ENCODE assay signal across 29 cellular contexts in genomic region chr5:65255294-65255693, GRCh38.
"Had no signal": no experiment of that assay in that cellular context is flagged by ENCODE, and none has a peak within 500 bp of the region (broad histone marks: within the 10 kb centered on the region; RNA-seq: fewer than 3 reads in every experiment).

No MANE protein-coding gene starts in this region.

- H3K27ac Mint-ChIP-seq: activated CD4-positive, alpha-beta T cell treated with anti-CD3 and anti-CD28 coated beads, Interleukin-2, amount 10 ng/mL, durations not matched to agents 24 days and 14 days; activated CD8-positive, alpha-beta T cell treated with anti-CD3 and anti-CD28 coated beads for 36 hours; activated naive CD8-positive, alpha-beta T cell treated with anti-CD3 and anti-CD28 coated beads for 36 hours; activated T-cell treated with anti-CD3 and anti-CD28 coated beads, Interleukin-2, amount 50 U/mL, for 72 hours; activated T-helper 17 cell treated with anti-CD3 and anti-CD28 coated beads, Interleukin-2, amount 50 U/mL, for 72 hours; T-helper 1 cell treated with Interleukin-12 subunit alpha and Interleukin-12 subunit beta and Interleukin-4 antibody, amounts not matched to agents 30 μg/mL and 1 μg/mL, for 36 hours; T-helper 2 cell treated with Interferon-gamma antibody and Interleukin-4, amounts not matched to agents 5 μg/mL and 100 μg/mL, for 36 hours had no signal

- H3K27me3 Mint-ChIP-seq: activated CD4-positive, alpha-beta T cell treated with anti-CD3 and anti-CD28 coated beads, Interleukin-2, amount 10 ng/mL, durations not matched to agents 24 days and 14 days; activated CD8-positive, alpha-beta T cell treated with anti-CD3 and anti-CD28 coated beads for 36 hours; activated naive CD8-positive, alpha-beta T cell treated with anti-CD3 and anti-CD28 coated beads for 36 hours; activated T-helper 17 cell treated with anti-CD3 and anti-CD28 coated beads, Interleukin-2, amount 50 U/mL, for 72 hours had no signal

- H3K27me3 ChIP-seq: body of pancreas, breast epithelium, SJCRH30 had no signal

- H3K27ac ChIP-seq: body of pancreas, breast epithelium, SJCRH30, SK-N-MC had no signal

- ATAC-seq: activated CD8-positive, alpha-beta T cell treated with anti-CD3 and anti-CD28 coated beads for 36 hours; activated T-cell treated with anti-CD3 and anti-CD28 coated beads, Interleukin-2, amount 50 U/mL, for 72 hours; activated T-helper 17 cell treated with anti-CD3 and anti-CD28 coated beads, Interleukin-2, amount 50 U/mL, for 72 hours; body of pancreas; Panc1 had no signal

- H3K4me1 Mint-ChIP-seq: activated CD4-positive, alpha-beta T cell treated with anti-CD3 and anti-CD28 coated beads, Interleukin-2, amount 10 ng/mL, durations not matched to agents 24 days and 14 days; activated naive CD8-positive, alpha-beta T cell treated with anti-CD3 and anti-CD28 coated beads for 36 hours; activated T-helper 17 cell treated with anti-CD3 and anti-CD28 coated beads, Interleukin-2, amount 50 U/mL, for 72 hours had no signal

- H3K4me3 ChIP-seq: body of pancreas, breast epithelium, SJCRH30, SK-N-MC had no signal

- H3K4me1 ChIP-seq: body of pancreas, breast epithelium, SJCRH30 had no signal

- H3K9me3 Mint-ChIP-seq: activated CD4-positive, alpha-beta T cell treated with anti-CD3 and anti-CD28 coated beads, Interleukin-2, amount 10 ng/mL, durations not matched to agents 24 days and 14 days; activated CD8-positive, alpha-beta T cell treated with anti-CD3 and anti-CD28 coated beads for 36 hours; activated naive CD8-positive, alpha-beta T cell treated with anti-CD3 and anti-CD28 coated beads for 36 hours; activated T-helper 17 cell treated with anti-CD3 and anti-CD28 coated beads, Interleukin-2, amount 50 U/mL, for 72 hours; T-helper 1 cell treated with Interleukin-12 subunit alpha and Interleukin-12 subunit beta and Interleukin-4 antibody, amounts not matched to agents 30 μg/mL and 1 μg/mL, for 36 hours; T-helper 2 cell treated with Interferon-gamma antibody and Interleukin-4, amounts not matched to agents 5 μg/mL and 100 μg/mL, for 36 hours had no signal

- H3K9me3 ChIP-seq: body of pancreas, breast epithelium, SJCRH30 had no signal

- H3K36me3 ChIP-seq: breast epithelium, SJCRH30 had no signal

- DNase-seq: activated CD4-positive, alpha-beta T cell treated with anti-CD3 and anti-CD28 coated beads, Interleukin-2, amount 10 ng/mL, durations not matched to agents 24 days and 14 days; activated CD4-positive, alpha-beta T cell treated with anti-CD3 and anti-CD28 coated beads, Interleukin-2, amount 50 U/mL, for 4 hours; activated CD8-positive, alpha-beta T cell treated with anti-CD3 and anti-CD28 coated beads for 36 hours; activated effector memory CD4-positive, alpha-beta T cell treated with anti-CD3 and anti-CD28 coated beads, Interleukin-2, amount 50 U/mL, for 16 hours; activated naive CD4-positive, alpha-beta T cell; activated naive CD4-positive, alpha-beta T cell treated with anti-CD3 and anti-CD28 coated beads, Interleukin-2, amount 50 U/mL, for 16 hours; activated naive CD8-positive, alpha-beta T cell treated with anti-CD3 and anti-CD28 coated beads for 36 hours; activated T-cell treated with anti-CD3 and anti-CD28 coated beads, Interleukin-2, amount 50 U/mL, for 1 hour; activated T-cell treated with anti-CD3 and anti-CD28 coated beads, Interleukin-2, amount 50 U/mL, for 72 hours; body of pancreas; Karpas-422; MV-4-11; NCI-H1092; NCI-H1436 treated with DMSO at 0.1 percent for 48 hours; NCI-H1694 treated with DMSO at 0.1 percent for 48 hours; NCI-H2029; NCI-H345; NCI-H510A; NCI-H526; NCI-H748 treated with DMSO at 0.1 percent for 48 hours; NK-92 treated with Interleukin-12 subunit alpha and Interleukin-12 subunit beta, amount 100 ng/mL, for 24 hours; SHP77; SJCRH30 had no signal

- H3K4me3 Mint-ChIP-seq: activated CD4-positive, alpha-beta T cell treated with anti-CD3 and anti-CD28 coated beads, Interleukin-2, amount 10 ng/mL, durations not matched to agents 24 days and 14 days; activated CD8-positive, alpha-beta T cell treated with anti-CD3 and anti-CD28 coated beads for 36 hours; activated naive CD8-positive, alpha-beta T cell treated with anti-CD3 and anti-CD28 coated beads for 36 hours; activated T-cell treated with anti-CD3 and anti-CD28 coated beads, Interleukin-2, amount 50 U/mL, for 72 hours; activated T-helper 17 cell treated with anti-CD3 and anti-CD28 coated beads, Interleukin-2, amount 50 U/mL, for 72 hours; T-helper 1 cell treated with Interleukin-12 subunit alpha and Interleukin-12 subunit beta and Interleukin-4 antibody, amounts not matched to agents 30 μg/mL and 1 μg/mL, for 36 hours; T-helper 2 cell treated with Interferon-gamma antibody and Interleukin-4, amounts not matched to agents 5 μg/mL and 100 μg/mL, for 36 hours had no signal
